1 cellular context compared by ENCODE assay signal in genomic region chr10:16585103-16585502, GRCh38.
TF ChIP-seq lines count a peak whose summit lies in the region.

No MANE protein-coding gene starts in this region.

TF ChIP-seq in GM23338, 12 proteins besides CTCF, POLR2A, EP300 and RAD21 (continued from another document):
- no peak for TF ChIP-seq ZNF462 (CRISPR knock-in tag; IDR thresholded peaks at IDR 0.05)
- TF ChIP-seq EZH2phosphoT487 (IDR thresholded peaks at IDR 0.05; ENCODE audit: unreplicated experiment), result no peak
- no peak for TF ChIP-seq CREB1 (CRISPR knock-in tag; IDR thresholded peaks at IDR 0.05; ENCODE audit: low read depth)
- no peak for TF ChIP-seq STAT1 (IDR thresholded peaks at IDR 0.05; ENCODE audit: unreplicated experiment)
